ENCODE assay signal across 29 cellular contexts in genomic region chr2:82511894-82512293, GRCh38.
"Had no signal": no experiment of that assay in that cellular context is flagged by ENCODE, and none has a peak within 500 bp of the region (broad histone marks: within the 10 kb centered on the region; RNA-seq: fewer than 3 reads in every experiment).

No MANE protein-coding gene starts in this region.

- H3K27ac ChIP-seq: hepatocyte, left lung, lower lobe of right lung, pancreas, prostate gland, skin epidermis, stomach, testis, thyroid gland, transverse colon, upper lobe of left lung had no signal

- H3K9me3 ChIP-seq: lower lobe of right lung, pancreas, prostate gland, testis, thyroid gland, transverse colon, upper lobe of left lung had no signal

- H3K79me2 ChIP-seq: hepatocyte had no signal

- H3K27me3 ChIP-seq: hepatocyte, left lung, pancreas, stomach, testis, thyroid gland, transverse colon, upper lobe of left lung had no signal

- H3K27me3 Mint-ChIP-seq: naive thymus-derived CD8-positive, alpha-beta T cell; stimulated activated naive B cell treated with anti-CD40 and anti-IgM and Interleukin-4, amounts not matched to agents 10 μg/mL and 1 μg/mL and 100 μg/mL, for 72 hours had no signal

- H3K27ac Mint-ChIP-seq: naive thymus-derived CD8-positive, alpha-beta T cell; nephron; stimulated activated naive B cell treated with anti-CD40 and anti-IgM and Interleukin-4, amounts not matched to agents 10 μg/mL and 1 μg/mL and 100 μg/mL, for 72 hours had no signal

- H3K9me3 Mint-ChIP-seq: nephron had no signal

- H3K4me1 Mint-ChIP-seq: naive thymus-derived CD8-positive, alpha-beta T cell; nephron; neural crest cell; stimulated activated naive B cell treated with anti-CD40 and anti-IgM and Interleukin-4, amounts not matched to agents 10 μg/mL and 1 μg/mL and 100 μg/mL, for 72 hours had no signal

- H3K36me3 Mint-ChIP-seq: stimulated activated naive B cell treated with anti-CD40 and anti-IgM and Interleukin-4, amounts not matched to agents 10 μg/mL and 1 μg/mL and 100 μg/mL, for 72 hours had no signal

- H3K36me3 ChIP-seq: left lung, lower lobe of right lung, pancreas, prostate gland, stomach, thyroid gland, transverse colon, upper lobe of left lung had no signal

- H3K4me1 ChIP-seq: left lung, lower lobe of right lung, pancreas, prostate gland, stomach, testis, thyroid gland, transverse colon, upper lobe of left lung had no signal

- H2AFZ ChIP-seq: hepatocyte had no signal

- DNase-seq: kidney glomerular epithelial cell; left colon; left lung; lower lobe of right lung; mammary epithelial cell; mesenchymal stem cell; naive thymus-derived CD8-positive, alpha-beta T cell; nucleus accumbens; pancreas; posterior cingulate gyrus; retina; right cardiac atrium; stimulated activated CD4-positive, alpha-beta T cell treated with anti-CD3 and anti-CD28 coated beads, Interleukin-12 subunit alpha, Interleukin-12 subunit beta, amount 100 ng/mL, for 4 hours; stimulated activated CD4-positive, alpha-beta T cell treated with anti-CD3 and anti-CD28 coated beads, Interleukin-15, amount 100 ng/mL, for 24 hours; stimulated activated CD4-positive, alpha-beta T cell treated with anti-CD3 and anti-CD28 coated beads, Interleukin-2, amount 100 ng/mL, for 24 hours; stimulated activated CD4-positive, alpha-beta T cell treated with anti-CD3 and anti-CD28 coated beads, Interleukin-4, amount 100 ng/mL, for 1 hour; stimulated activated naive B cell treated with anti-CD40 and anti-IgM and Interleukin-4, amounts not matched to agents 10 μg/mL and 1 μg/mL and 100 μg/mL, for 72 hours; stimulated activated naive CD8-positive, alpha-beta T cell treated with anti-CD3 and anti-CD28 coated beads, Interleukin-15, Interleukin-2, amounts not matched to agents 100 U/mL and 50 U/mL, for 24 hours; stomach; testis; thyroid gland; transverse colon; upper lobe of left lung had no signal

- ATAC-seq: left colon; left lung; lower lobe of right lung; naive thymus-derived CD8-positive, alpha-beta T cell; pancreas; right cardiac atrium; sciatic nerve; stimulated activated naive B cell treated with anti-CD40 and anti-IgM and Interleukin-4, amounts not matched to agents 10 μg/mL and 1 μg/mL and 100 μg/mL, for 72 hours; stimulated activated naive CD8-positive, alpha-beta T cell treated with anti-CD3 and anti-CD28 coated beads, Interleukin-15, Interleukin-2, amounts not matched to agents 100 U/mL and 50 U/mL, for 24 hours had no signal

- H3K4me3 ChIP-seq: hepatocyte, left lung, lower lobe of right lung, pancreas, prostate gland, skin epidermis, stomach, testis, thyroid gland, transverse colon, upper lobe of left lung had no signal

- H3K4me2 ChIP-seq: hepatocyte had no signal

- H3K4me3 Mint-ChIP-seq: nephron; neural crest cell; stimulated activated naive B cell treated with anti-CD40 and anti-IgM and Interleukin-4, amounts not matched to agents 10 μg/mL and 1 μg/mL and 100 μg/mL, for 72 hours had no signal
